13 cellular contexts compared by ENCODE assay signal in the genomic region with DNA sequence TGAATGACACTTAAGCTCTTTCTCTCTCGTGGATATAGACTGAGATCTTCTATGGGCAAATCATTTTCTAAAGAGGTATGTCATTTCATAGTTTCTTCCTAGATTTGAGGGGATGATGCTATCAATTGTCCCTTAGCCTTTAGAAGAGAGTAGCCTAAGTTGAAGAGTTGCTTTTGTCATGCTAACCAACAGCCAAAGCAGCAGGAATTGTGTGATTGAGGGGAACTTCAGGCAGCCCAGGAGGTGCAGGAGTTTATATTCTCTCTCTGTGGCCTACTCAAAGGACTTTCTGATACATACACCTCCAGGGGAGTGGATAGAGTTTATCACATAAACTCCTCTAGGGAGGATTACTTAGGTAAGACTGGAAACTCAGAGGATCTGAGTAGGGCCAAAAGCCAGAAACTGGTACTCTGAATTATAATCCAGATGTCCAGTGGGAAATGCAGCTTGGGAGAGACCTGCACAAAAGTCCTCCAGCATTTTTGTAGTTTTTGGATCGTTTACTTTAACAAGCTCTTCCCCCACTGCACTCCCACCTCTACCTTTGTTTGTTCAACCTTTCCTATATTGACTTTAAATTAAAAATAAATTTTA.
"Had no signal": no experiment of that assay in that cellular context is flagged by ENCODE, and none has a peak within 500 bp of the region (broad histone marks: within the 10 kb centered on the region; RNA-seq: fewer than 3 reads in every experiment).

No MANE protein-coding gene starts in this region.

- H3K4me3 ChIP-seq: left lung, neural progenitor cell, pancreas, transverse colon had no signal

- DNase-seq: activated CD4-positive, alpha-beta T cell treated with anti-CD3 and anti-CD28 coated beads, Interleukin-2, amount 50 U/mL, for 48 hours; activated CD4-positive, CD25-positive, alpha-beta regulatory T cell treated with anti-CD3 and anti-CD28 coated beads, Interleukin-2, amount 50 U/mL, for 72 hours; activated CD8-positive, alpha-beta memory T cell treated with anti-CD3 and anti-CD28 coated beads, Interleukin-2, amount 10 ng/mL, durations not matched to agents 7 days and 5 days; activated gamma-delta T cell; activated T-cell treated with anti-CD3 and anti-CD28 coated beads, Interleukin-2, amount 50 U/mL, for 4 hours; amygdala; endodermal cell; left lung; pancreas; retina; small intestine; transverse colon had no signal

- H3K27ac ChIP-seq: neural progenitor cell, pancreas, transverse colon had no signal

- H3K9me3 ChIP-seq: left lung, pancreas, transverse colon had no signal

- H3K27me3 ChIP-seq: left lung, neural progenitor cell, pancreas, transverse colon had no signal

- ATAC-seq: activated CD8-positive, alpha-beta memory T cell treated with anti-CD3 and anti-CD28 coated beads, Interleukin-2, amount 10 ng/mL, durations not matched to agents 7 days and 5 days; activated T-cell treated with anti-CD3 and anti-CD28 coated beads, Interleukin-2, amount 50 U/mL, for 4 hours; pancreas had no signal

- H3K36me3 ChIP-seq: left lung, neural progenitor cell, pancreas, transverse colon had no signal

- H3K4me1 ChIP-seq: left lung, pancreas, transverse colon had no signal
